7 cellular contexts compared by ENCODE assay signal in the genomic region with DNA sequence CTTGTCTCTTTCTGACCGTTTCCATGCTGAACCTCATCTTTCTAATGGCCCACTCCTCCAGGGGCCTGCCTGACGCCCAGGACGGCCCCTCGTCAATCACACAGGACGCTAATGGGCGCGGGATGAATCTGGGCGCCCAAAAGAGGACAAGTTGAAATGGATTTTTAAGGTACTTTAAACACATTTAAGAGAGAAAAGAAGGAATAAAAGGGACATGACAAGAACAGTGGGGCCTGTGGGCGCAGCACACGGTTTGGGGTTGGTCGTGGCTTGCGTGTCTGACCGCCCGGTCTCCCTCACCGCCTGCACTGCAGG. TPM values are rescaled to one million over a fixed set of nuclear protein-coding genes. Genes with fewer than 3 reads are reported as not detected.
DNase-seq lines count a peak whose midpoint lies in the region; ATAC-seq and TF ChIP-seq lines count a peak whose summit lies in the region.

No MANE protein-coding gene starts in this region.

- DNase-seq in RWPE2 (ENCODE audit: low spot score), result no peak
- DNase-seq in Right ventricle myocardium superior, result no peak
- no peak for DNase-seq in NCI-H1092 (lab: John Stamatoyannopoulos, UW)
- no peak for DNase-seq in NCI-H774 (lab: John Stamatoyannopoulos, UW)
- no peak for DNase-seq in NCI-H510A treated with DMSO at 0.1 percent for 48 hours (lab: John Stamatoyannopoulos, UW)

- H3K4me1 ChIP-seq in RWPE2 (ENCODE audit: insufficient read depth, poor library complexity, severe bottlenecking) (no peaks in the 10 kb centered on the region), skeletal muscle satellite cell (ENCODE audit: control insufficient read depth, insufficient read depth, low read length) (peaks cover 32% of the 10 kb centered on the region)

- H3K36me3 ChIP-seq in RWPE2 (ENCODE audit: low read depth) (peaks cover 7% of the 10 kb centered on the region; the same call in 1 of the 2 replicates), skeletal muscle satellite cell (ENCODE audit: insufficient read depth, low read length) (no peaks in the 10 kb centered on the region)

- peak; percentile 8 for ATAC-seq in GM21825 (IDR thresholded peaks at IDR 0.05; ENCODE audit: unreplicated experiment)
- no peak for ATAC-seq in RWPE2 (ENCODE audit: low read depth)
- ATAC-seq in Right ventricle myocardium superior (ENCODE audit: poor library complexity), result peak; percentile 5

- peaks cover 14% of the 10 kb centered on the region for H3K9me3 ChIP-seq in RWPE2 (ENCODE audit: severe bottlenecking)
- peaks cover 10% of the 10 kb centered on the region for H3K9me3 ChIP-seq in skeletal muscle satellite cell (replicated peaks; ENCODE audit: low read length)

- intact Hi-C loops in Right ventricle myocardium superior (cut with DNase I), result no loop called here

- H3K9ac ChIP-seq in skeletal muscle satellite cell (ENCODE audit: low read depth, low read length), result peak overlapping the region; percentile 69

- TF ChIP-seq CTCF in RWPE2 (IDR thresholded peaks at IDR 0.05; ENCODE audit: poor library complexity, severe bottlenecking), result no peak

- H3K27me3 ChIP-seq in RWPE2 (ENCODE audit: insufficient read depth, poor library complexity, severe bottlenecking), result no peaks in the 10 kb centered on the region
- no peaks in the 10 kb centered on the region for H3K27me3 ChIP-seq in skeletal muscle satellite cell (ENCODE audit: control insufficient read depth, insufficient read depth, low read length)

- H3K27ac ChIP-seq in RWPE2 (ENCODE audit: poor library complexity, severe bottlenecking), result no peak overlapping the region

- H3K4me3 ChIP-seq in RWPE2 (ENCODE audit: severe bottlenecking), result peak overlapping the region; percentile 81
- peak overlapping the region; percentile 81 for H3K4me3 ChIP-seq in skeletal muscle satellite cell (ENCODE audit: low read length)

- H3K4me2 ChIP-seq in skeletal muscle satellite cell (ENCODE audit: low read length), result peak overlapping the region; percentile 96

RNA-seq across cellular contexts. Expression of gene UBE2F, which starts 0.6 kb away (rescaled TPM):
- 65.1 TPM for total RNA-seq in Right ventricle myocardium superior
- total RNA-seq in skeletal muscle satellite cell (2012; rRNA removed), result 48.7 and 54.4 TPM in 2 replicates
